Comparison of ENCODE assay signal across 1 cellular context in the genomic region with DNA sequence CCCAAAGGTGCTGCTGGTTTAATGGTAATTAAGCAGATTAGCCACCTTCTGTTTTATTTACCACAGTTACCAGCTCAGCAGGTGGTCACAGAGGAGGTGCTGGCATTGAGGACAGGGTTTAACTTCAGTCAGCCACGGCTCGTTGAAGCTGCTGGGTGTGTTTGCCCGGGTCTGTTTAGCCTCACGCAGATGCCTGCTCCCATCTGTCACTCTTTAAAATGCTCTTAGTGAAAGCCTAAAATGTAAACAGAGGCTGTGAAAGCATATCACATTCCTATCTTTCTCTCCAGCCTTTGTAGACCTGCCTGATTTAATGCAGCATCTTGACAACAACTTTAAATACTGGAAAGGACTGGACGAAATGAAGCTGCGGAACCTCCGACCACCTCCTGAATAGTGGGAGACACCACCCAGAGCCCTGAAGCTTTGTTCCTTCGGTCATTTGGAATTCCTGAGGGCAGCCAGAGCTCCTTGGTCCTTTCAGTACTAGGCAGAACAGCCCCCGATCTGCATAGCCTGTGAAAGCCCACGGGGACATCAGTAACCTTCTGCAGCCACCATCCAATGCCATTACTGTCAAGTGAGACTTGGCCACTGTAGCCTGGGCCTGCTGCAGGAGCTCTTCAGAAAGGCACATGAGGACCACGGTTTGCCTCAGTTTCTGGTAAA.
TF ChIP-seq lines count a peak whose summit lies in the region.

No MANE protein-coding gene starts in this region.

TF ChIP-seq in GM23338, 12 proteins besides CTCF, POLR2A, EP300 and RAD21 (continued from another document):
- TF ChIP-seq, protein P1, sequence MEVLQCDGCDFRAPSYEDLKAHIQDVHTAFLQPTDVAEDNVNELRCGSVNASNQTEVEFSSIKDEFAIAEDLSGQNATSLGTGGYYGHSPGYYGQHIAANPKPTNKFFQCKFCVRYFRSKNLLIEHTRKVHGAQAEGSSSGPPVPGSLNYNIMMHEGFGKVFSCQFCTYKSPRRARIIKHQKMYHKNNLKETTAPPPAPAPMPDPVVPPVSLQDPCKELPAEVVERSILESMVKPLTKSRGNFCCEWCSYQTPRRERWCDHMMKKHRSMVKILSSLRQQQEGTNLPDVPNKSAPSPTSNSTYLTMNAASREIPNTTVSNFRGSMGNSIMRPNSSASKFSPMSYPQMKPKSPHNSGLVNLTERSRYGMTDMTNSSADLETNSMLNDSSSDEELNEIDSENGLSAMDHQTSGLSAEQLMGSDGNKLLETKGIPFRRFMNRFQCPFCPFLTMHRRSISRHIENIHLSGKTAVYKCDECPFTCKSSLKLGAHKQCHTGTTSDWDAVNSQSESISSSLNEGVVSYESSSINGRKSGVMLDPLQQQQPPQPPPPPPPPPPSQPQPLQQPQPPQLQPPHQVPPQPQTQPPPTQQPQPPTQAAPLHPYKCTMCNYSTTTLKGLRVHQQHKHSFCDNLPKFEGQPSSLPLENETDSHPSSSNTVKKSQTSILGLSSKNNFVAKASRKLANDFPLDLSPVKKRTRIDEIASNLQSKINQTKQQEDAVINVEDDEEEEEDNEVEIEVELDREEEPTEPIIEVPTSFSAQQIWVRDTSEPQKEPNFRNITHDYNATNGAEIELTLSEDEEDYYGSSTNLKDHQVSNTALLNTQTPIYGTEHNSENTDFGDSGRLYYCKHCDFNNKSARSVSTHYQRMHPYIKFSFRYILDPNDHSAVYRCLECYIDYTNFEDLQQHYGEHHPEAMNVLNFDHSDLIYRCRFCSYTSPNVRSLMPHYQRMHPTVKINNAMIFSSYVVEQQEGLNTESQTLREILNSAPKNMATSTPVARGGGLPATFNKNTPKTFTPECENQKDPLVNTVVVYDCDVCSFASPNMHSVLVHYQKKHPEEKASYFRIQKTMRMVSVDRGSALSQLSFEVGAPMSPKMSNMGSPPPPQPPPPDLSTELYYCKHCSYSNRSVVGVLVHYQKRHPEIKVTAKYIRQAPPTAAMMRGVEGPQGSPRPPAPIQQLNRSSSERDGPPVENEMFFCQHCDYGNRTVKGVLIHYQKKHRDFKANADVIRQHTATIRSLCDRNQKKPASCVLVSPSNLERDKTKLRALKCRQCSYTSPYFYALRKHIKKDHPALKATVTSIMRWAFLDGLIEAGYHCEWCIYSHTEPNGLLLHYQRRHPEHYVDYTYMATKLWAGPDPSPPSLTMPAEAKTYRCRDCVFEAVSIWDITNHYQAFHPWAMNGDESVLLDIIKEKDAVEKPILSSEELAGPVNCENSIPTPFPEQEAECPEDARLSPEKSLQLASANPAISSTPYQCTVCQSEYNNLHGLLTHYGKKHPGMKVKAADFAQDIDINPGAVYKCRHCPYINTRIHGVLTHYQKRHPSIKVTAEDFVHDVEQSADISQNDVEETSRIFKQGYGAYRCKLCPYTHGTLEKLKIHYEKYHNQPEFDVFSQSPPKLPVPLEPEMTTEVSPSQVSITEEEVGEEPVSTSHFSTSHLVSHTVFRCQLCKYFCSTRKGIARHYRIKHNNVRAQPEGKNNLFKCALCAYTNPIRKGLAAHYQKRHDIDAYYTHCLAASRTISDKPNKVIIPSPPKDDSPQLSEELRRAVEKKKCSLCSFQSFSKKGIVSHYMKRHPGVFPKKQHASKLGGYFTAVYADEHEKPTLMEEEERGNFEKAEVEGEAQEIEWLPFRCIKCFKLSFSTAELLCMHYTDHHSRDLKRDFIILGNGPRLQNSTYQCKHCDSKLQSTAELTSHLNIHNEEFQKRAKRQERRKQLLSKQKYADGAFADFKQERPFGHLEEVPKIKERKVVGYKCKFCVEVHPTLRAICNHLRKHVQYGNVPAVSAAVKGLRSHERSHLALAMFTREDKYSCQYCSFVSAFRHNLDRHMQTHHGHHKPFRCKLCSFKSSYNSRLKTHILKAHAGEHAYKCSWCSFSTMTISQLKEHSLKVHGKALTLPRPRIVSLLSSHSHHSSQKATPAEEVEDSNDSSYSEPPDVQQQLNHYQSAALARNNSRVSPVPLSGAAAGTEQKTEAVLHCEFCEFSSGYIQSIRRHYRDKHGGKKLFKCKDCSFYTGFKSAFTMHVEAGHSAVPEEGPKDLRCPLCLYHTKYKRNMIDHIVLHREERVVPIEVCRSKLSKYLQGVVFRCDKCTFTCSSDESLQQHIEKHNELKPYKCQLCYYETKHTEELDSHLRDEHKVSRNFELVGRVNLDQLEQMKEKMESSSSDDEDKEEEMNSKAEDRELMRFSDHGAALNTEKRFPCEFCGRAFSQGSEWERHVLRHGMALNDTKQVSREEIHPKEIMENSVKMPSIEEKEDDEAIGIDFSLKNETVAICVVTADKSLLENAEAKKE (CRISPR knock-in tag; IDR thresholded peaks at IDR 0.05): no peak
- TF ChIP-seq JUNB (IDR thresholded peaks at IDR 0.05; ENCODE audit: unreplicated experiment): no peak
- TF ChIP-seq EZH2phosphoT487 (IDR thresholded peaks at IDR 0.05; ENCODE audit: unreplicated experiment): no peak
- TF ChIP-seq EZH2 (IDR thresholded peaks at IDR 0.05; ENCODE audit: low read depth, unreplicated experiment): no peak
TF ChIP-seq in GM23338: peak in this region for 0.
